21 cellular contexts compared by ENCODE assay signal in the genomic region with DNA sequence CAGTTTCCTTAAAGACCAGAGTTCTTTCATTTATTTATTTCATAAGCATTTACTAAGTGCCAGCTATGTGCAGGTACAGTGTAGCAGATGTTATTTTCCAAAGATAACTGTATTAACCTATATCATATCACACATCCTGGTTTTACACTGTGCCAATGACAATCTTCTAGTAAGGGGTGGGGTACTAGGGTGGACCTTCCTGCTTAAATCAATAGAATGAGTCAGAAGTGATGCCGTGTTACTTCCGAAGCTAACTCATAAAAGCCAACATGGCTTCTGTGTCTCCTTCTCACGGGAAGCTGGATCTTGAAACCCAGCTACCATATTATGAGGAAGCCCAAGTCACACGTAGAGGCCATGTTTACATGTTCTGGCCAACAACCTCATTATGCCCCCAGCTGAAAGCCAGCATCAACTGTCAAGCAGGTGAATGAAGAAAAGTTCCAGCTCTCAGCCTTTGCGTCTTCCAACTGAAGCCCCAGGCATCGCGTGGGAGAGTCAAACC.
"Had no signal": no experiment of that assay in that cellular context is flagged by ENCODE, and none has a peak within 500 bp of the region (broad histone marks: within the 10 kb centered on the region; RNA-seq: fewer than 3 reads in every experiment).

No MANE protein-coding gene starts in this region.

- H3K27ac Mint-ChIP-seq: activated CD4-positive, alpha-beta T cell treated with anti-CD3 and anti-CD28 coated beads, Interleukin-2, amount 10 ng/mL, durations not matched to agents 7 days and 5 days; activated naive CD4-positive, alpha-beta T cell treated with anti-CD3 and anti-CD28 coated beads, Interleukin-2, amount 50 U/mL, for 72 hours; activated T-cell treated with anti-CD3 and anti-CD28 coated beads, Interleukin-2, amount 50 U/mL, for 72 hours; brain; memory B cell; nephron; stimulated activated memory B cell treated with anti-CD40 and anti-IgM and Interleukin-4, amounts not matched to agents 10 μg/mL and 1 μg/mL and 100 μg/mL, for 72 hours had no signal

- H3K4me1 ChIP-seq: left ventricle myocardium inferior, thyroid gland, uterus had no signal

- H3K36me3 Mint-ChIP-seq: brain had no signal

- H3K9me3 Mint-ChIP-seq: activated naive CD4-positive, alpha-beta T cell treated with anti-CD3 and anti-CD28 coated beads, Interleukin-2, amount 50 U/mL, for 72 hours; activated T-cell treated with anti-CD3 and anti-CD28 coated beads, Interleukin-2, amount 50 U/mL, for 72 hours; brain; central memory CD8-positive, alpha-beta T cell; memory B cell; nephron; stimulated activated memory B cell treated with anti-CD40 and anti-IgM and Interleukin-4, amounts not matched to agents 10 μg/mL and 1 μg/mL and 100 μg/mL, for 72 hours had no signal

- H3K27ac ChIP-seq: foreskin keratinocyte, left ventricle myocardium inferior, thyroid gland, uterus had no signal

- H3K36me3 ChIP-seq: uterus had no signal

- H3K4me3 ChIP-seq: left ventricle myocardium inferior, thyroid gland, uterus had no signal

- H3K9me3 ChIP-seq: left ventricle myocardium inferior, thyroid gland, uterus had no signal

- H3K27me3 Mint-ChIP-seq: brain; central memory CD8-positive, alpha-beta T cell; memory B cell; stimulated activated memory B cell treated with anti-CD40 and anti-IgM and Interleukin-4, amounts not matched to agents 10 μg/mL and 1 μg/mL and 100 μg/mL, for 72 hours had no signal

- H3K27me3 ChIP-seq: foreskin keratinocyte, thyroid gland, uterus had no signal

- H3K4me3 Mint-ChIP-seq: activated CD4-positive, alpha-beta T cell treated with anti-CD3 and anti-CD28 coated beads, Interleukin-2, amount 10 ng/mL, durations not matched to agents 7 days and 5 days; activated T-cell treated with anti-CD3 and anti-CD28 coated beads, Interleukin-2, amount 50 U/mL, for 72 hours; brain; central memory CD8-positive, alpha-beta T cell; memory B cell; nephron; stimulated activated memory B cell treated with anti-CD40 and anti-IgM and Interleukin-4, amounts not matched to agents 10 μg/mL and 1 μg/mL and 100 μg/mL, for 72 hours had no signal

- DNase-seq: activated CD4-positive, alpha-beta T cell treated with anti-CD3 and anti-CD28 coated beads, Interleukin-2, amount 10 ng/mL, durations not matched to agents 7 days and 5 days; activated CD8-positive, alpha-beta memory T cell treated with anti-CD3 and anti-CD28 coated beads, Interleukin-2, amount 50 U/mL, for 48 hours; activated gamma-delta T cell; activated T-cell treated with anti-CD3 and anti-CD28 coated beads, Interleukin-2, amount 50 U/mL, for 72 hours; cortex of kidney; effector CD8-positive, alpha-beta T cell; foreskin keratinocyte; glutamatergic neuron; hypothalamus; kidney; left ventricle myocardium inferior; occipital lobe; stimulated activated CD4-positive, alpha-beta T cell treated with anti-CD3 and anti-CD28 coated beads, Interleukin-2, amount 100 ng/mL, for 48 hours; thyroid gland; uterus had no signal

- H3K4me1 Mint-ChIP-seq: activated CD4-positive, alpha-beta T cell treated with anti-CD3 and anti-CD28 coated beads, Interleukin-2, amount 10 ng/mL, durations not matched to agents 7 days and 5 days; central memory CD8-positive, alpha-beta T cell; memory B cell; nephron; stimulated activated memory B cell treated with anti-CD40 and anti-IgM and Interleukin-4, amounts not matched to agents 10 μg/mL and 1 μg/mL and 100 μg/mL, for 72 hours had no signal

- ATAC-seq: activated naive CD4-positive, alpha-beta T cell treated with anti-CD3 and anti-CD28 coated beads, Interleukin-2, amount 50 U/mL, for 72 hours; activated T-cell treated with anti-CD3 and anti-CD28 coated beads, Interleukin-2, amount 50 U/mL, for 72 hours; foreskin keratinocyte; stimulated activated memory B cell treated with anti-CD40 and anti-IgM and Interleukin-4, amounts not matched to agents 10 μg/mL and 1 μg/mL and 100 μg/mL, for 72 hours had no signal
